8 cellular contexts compared by ENCODE assay signal in the genomic region with DNA sequence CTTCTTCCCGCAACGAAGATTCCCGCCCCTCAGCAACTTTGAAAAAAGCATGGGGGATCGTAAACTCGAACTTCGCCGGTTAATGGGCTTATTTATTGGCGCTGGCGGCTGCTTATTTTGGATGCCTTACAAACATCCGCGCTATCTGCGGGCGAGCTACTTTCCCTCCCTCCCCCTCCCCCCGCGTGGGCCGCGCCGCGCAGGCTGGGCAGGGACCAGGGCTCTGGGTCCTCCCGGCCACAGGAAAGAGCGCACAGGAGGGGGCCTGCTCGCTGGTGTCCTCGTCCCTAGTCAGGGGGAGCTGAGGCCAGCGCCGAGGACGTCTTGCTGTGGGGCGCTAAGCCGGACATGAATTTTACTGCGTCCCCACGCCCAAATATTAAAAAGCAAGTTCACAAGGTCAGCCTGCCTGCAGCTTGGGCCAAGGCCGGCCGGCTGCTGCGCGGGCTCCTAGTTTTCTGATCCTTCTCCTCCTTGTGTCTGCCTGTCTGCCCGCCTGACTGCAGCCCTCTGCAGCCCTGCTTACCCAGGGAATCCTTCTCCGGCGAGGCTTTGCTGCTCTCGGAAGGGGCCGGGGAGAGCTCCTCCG. TPM values are rescaled to one million over a fixed set of nuclear protein-coding genes. Genes with fewer than 3 reads are reported as not detected.
DNase-seq lines count a peak whose midpoint lies in the region; ATAC-seq and TF ChIP-seq lines count a peak whose summit lies in the region.

No MANE protein-coding gene starts in this region.

- H3K27me3 ChIP-seq in HAP-1 (ENCODE audit: low read depth) (no peaks in the 10 kb centered on the region), hepatocyte (peaks cover 99% of the 10 kb centered on the region)

- no peaks in the 10 kb centered on the region for H3K36me3 Mint-ChIP-seq in stimulated activated memory B cell treated with anti-CD40 and anti-IgM and Interleukin-4, amounts not matched to agents 10 μg/mL and 1 μg/mL and 100 μg/mL, for 72 hours

- in situ Hi-C loops in HAP-1 (cut with MboI; ENCODE audit: low sequenced_read_pairs): loop anchor here (25.0 kb wide), 1 partner anchor 961 kb away; a partner anchor contains a TSS

- H3K4me1 Mint-ChIP-seq in stimulated activated memory B cell treated with anti-CD40 and anti-IgM and Interleukin-4, amounts not matched to agents 10 μg/mL and 1 μg/mL and 100 μg/mL, for 72 hours: peaks cover 25% of the 10 kb centered on the region

- no peaks in the 10 kb centered on the region for H3K9me2 ChIP-seq in hepatocyte (replicated peaks; ENCODE audit: insufficient read depth)

- peaks cover 83% of the 10 kb centered on the region for H3K27me3 Mint-ChIP-seq in stimulated activated memory B cell treated with anti-CD40 and anti-IgM and Interleukin-4, amounts not matched to agents 10 μg/mL and 1 μg/mL and 100 μg/mL, for 72 hours

- H3K4me3 ChIP-seq in AG04449 (ENCODE audit: low read depth, low read length) (peak overlapping the region; percentile 75), HAP-1 (peak overlapping the region; percentile 70), hepatocyte (peak overlapping the region; percentile 61)

- H3K4me3 Mint-ChIP-seq in stimulated activated memory B cell treated with anti-CD40 and anti-IgM and Interleukin-4, amounts not matched to agents 10 μg/mL and 1 μg/mL and 100 μg/mL, for 72 hours: peak overlapping the region; percentile 23

- H4K20me1 ChIP-seq in hepatocyte (ENCODE audit: insufficient read depth, poor library complexity, severe bottlenecking): peaks cover 16% of the 10 kb centered on the region

- ATAC-seq in stimulated activated memory B cell treated with anti-CD40 and anti-IgM and Interleukin-4, amounts not matched to agents 10 μg/mL and 1 μg/mL and 100 μg/mL, for 72 hours: no peak
- no peak for ATAC-seq in GM21528 (IDR thresholded peaks at IDR 0.05; ENCODE audit: low FRiP score, unreplicated experiment)

- peaks cover 24% of the 10 kb centered on the region for H3K36me3 ChIP-seq in HAP-1 (replicated peaks)
- no peaks in the 10 kb centered on the region for H3K36me3 ChIP-seq in hepatocyte (replicated peaks; ENCODE audit: insufficient read depth, low read depth)

- peaks cover 99% of the 10 kb centered on the region for H3K79me2 ChIP-seq in hepatocyte

- H3K4me2 ChIP-seq in hepatocyte: peak overlapping the region; percentile 96

- TF ChIP-seq CTCF in AG04449 (IDR thresholded peaks at IDR 0.05; ENCODE audit: insufficient read depth, low read length, missing control alignments): no peak
- no peak for TF ChIP-seq CTCF in VCaP (conservative IDR thresholded peaks at IDR 0.05)
- no peak for TF ChIP-seq CTCF in hepatocyte (IDR thresholded peaks at IDR 0.05; ENCODE audit: poor library complexity)

- H3K9me3 ChIP-seq in HAP-1: no peaks in the 10 kb centered on the region
- no peaks in the 10 kb centered on the region for H3K9me3 ChIP-seq in hepatocyte (ENCODE audit: low read depth)

- DNase-seq in AG04449 (ENCODE audit: low read depth, low spot score) (no peak), HAP-1 (ENCODE audit: low spot score in 2 of 2) (peak in 1 of 2 experiments; percentile 76), hepatocyte (ENCODE audit: low spot score) (no peak), CD1c-positive myeloid dendritic cell (ENCODE audit: extremely low spot score) (no peak), T-helper 9 cell (no peak)

- POLR2A ChIA-PET in AG04449 (lab: Yijun Ruan, JAX): interaction anchor here (0.8 to 5.5 kb wide), 3 partner anchors 9 to 11 kb away, joined by 3 to 33 read pairs (median 9); a partner anchor contains a TSS

- H3K27ac Mint-ChIP-seq in stimulated activated memory B cell treated with anti-CD40 and anti-IgM and Interleukin-4, amounts not matched to agents 10 μg/mL and 1 μg/mL and 100 μg/mL, for 72 hours: no peak overlapping the region

- peaks cover 11% of the 10 kb centered on the region for H3K4me1 ChIP-seq in HAP-1
- peaks cover 12% of the 10 kb centered on the region for H3K4me1 ChIP-seq in hepatocyte (ENCODE audit: insufficient read depth)

- no peaks in the 10 kb centered on the region for H3K9me3 Mint-ChIP-seq in stimulated activated memory B cell treated with anti-CD40 and anti-IgM and Interleukin-4, amounts not matched to agents 10 μg/mL and 1 μg/mL and 100 μg/mL, for 72 hours

- H3K27ac ChIP-seq in VCaP (peak overlapping the region; percentile 99), hepatocyte (peak overlapping the region; percentile 96)

- WGBS in hepatocyte (ENCODE audit: low lambda C conversion rate, missing lambda C conversion rate): 3% methylated on average over 38 of the region's 40 CpGs

- CTCF ChIA-PET in AG04449 (lab: Yijun Ruan, JAX): interaction anchor here (1.3 to 9.5 kb wide), 5 partner anchors 9 to 22 kb away, joined by 3 to 117 read pairs (median 3); a partner anchor contains a TSS

- H2AFZ ChIP-seq in hepatocyte: peak overlapping the region; percentile 45

RNA-seq across cellular contexts. Expression of a gene that starts 1.2 kb away (rescaled TPM):
- 9.9 and 15.1 TPM in 2 replicates for total RNA-seq in hepatocyte
- polyA plus RNA-seq in hepatocyte: 7.7 and 8.1 TPM in 2 replicates

RNA-seq across cellular contexts. Expression of a gene that starts 7.6 kb away (rescaled TPM):
- 3.6 and 5.9 TPM in 2 replicates for total RNA-seq in hepatocyte
- polyA plus RNA-seq in hepatocyte: 3.5 and 4.4 TPM in 2 replicates

RNA-seq across cellular contexts. Expression of a gene that starts 12.1 kb away (rescaled TPM):
- 6.4 and 9.6 TPM in 2 replicates for total RNA-seq in hepatocyte
- polyA plus RNA-seq in hepatocyte: 5.4 and 7.6 TPM in 2 replicates

RNA-seq across cellular contexts. Expression of a gene that starts 16.4 kb away (rescaled TPM):
- total RNA-seq in hepatocyte: 0.32 and 0.83 TPM in 2 replicates
- 1.0 TPM in 1 of 2 replicates, not detected in the other for polyA plus RNA-seq in hepatocyte

RNA-seq across cellular contexts. Expression of a gene that starts 20.5 kb away (rescaled TPM):
- total RNA-seq in hepatocyte: 0.83 and 3.0 TPM in 2 replicates
- polyA plus RNA-seq in hepatocyte: 4.1 and 4.5 TPM in 2 replicates
